20 cellular contexts compared by ENCODE assay signal in genomic region chr21:31526040-31526439, GRCh38.
DNase-seq lines count a peak whose midpoint lies in the region; ATAC-seq and TF ChIP-seq lines count a peak whose summit lies in the region.
"Had no signal": no experiment of that assay in that cellular context is flagged by ENCODE, and none has a peak within 500 bp of the region (broad histone marks: within the 10 kb centered on the region; RNA-seq: fewer than 3 reads in every experiment).

No MANE protein-coding gene starts in this region.

- H3K18ac ChIP-seq in H9 (ENCODE audit: insufficient read length, low read depth, low read length), result no peak overlapping the region

- H3K9me3 ChIP-seq in H9 (ENCODE audit: control insufficient read depth, low read depth, low read length), result no peaks in the 10 kb centered on the region
- H3K9me3 ChIP-seq: heart right ventricle, ovary, SK-N-SH, uterus had no signal

- H3K79me2 ChIP-seq in H9 (ENCODE audit: insufficient read depth, low read length), result no peaks in the 10 kb centered on the region

- no peak overlapping the region for H2AK5ac ChIP-seq in H9 (ENCODE audit: insufficient read length, low read length)

- no peaks in the 10 kb centered on the region for H3K23me2 ChIP-seq in H9 (ENCODE audit: insufficient read length, low read depth, low read length, poor library complexity, severe bottlenecking)

- no CpG with 5 or more reads among the region's 4 CpGs for WGBS in H9 (ENCODE audit: extremely low coverage, insufficient read length, low lambda C conversion rate)

- H3K14ac ChIP-seq in H9 (ENCODE audit: insufficient read depth, low read length), result no peak overlapping the region

- H3K79me1 ChIP-seq in H9 (ENCODE audit: insufficient read depth, low read depth, low read length, poor library complexity, severe bottlenecking), result no peaks in the 10 kb centered on the region

- H3K27me3 ChIP-seq in H9 (ENCODE audit: insufficient read depth, low read length), result no peaks in the 10 kb centered on the region
- H3K27me3 ChIP-seq: heart right ventricle, ovary, uterus had no signal

- H3K56ac ChIP-seq in H9 (ENCODE audit: insufficient read length, low read depth, low read length), result no peak overlapping the region

- H2BK120ac ChIP-seq in H9 (ENCODE audit: low read depth, low read length, poor library complexity, severe bottlenecking), result no peak overlapping the region

- H2BK12ac ChIP-seq in H9 (ENCODE audit: insufficient read length, low read depth, low read length), result no peak overlapping the region

- H2BK5ac ChIP-seq in H9 (ENCODE audit: insufficient read length, low read length), result no peak overlapping the region

- no peak overlapping the region for H3K9ac ChIP-seq in H9 (ENCODE audit: extremely low read depth, insufficient read length, low read length)
- H3K9ac ChIP-seq: SK-N-SH had no signal

- H3T11ph ChIP-seq in H9 (ENCODE audit: low read length), result no peak overlapping the region

- no peak overlapping the region for H4K8ac ChIP-seq in H9 (replicated peaks; ENCODE audit: insufficient read length, low read depth, low read length)

- in situ Hi-C loops in ACHN (cut with HindIII; ENCODE audit: low pct_ligation_motif_present, low pct_unique_long_range_greater_than_20kb, low sequenced_read_pairs), result no loop called here

- no peaks in the 10 kb centered on the region for H3K27me3 Mint-ChIP-seq in H9 (ENCODE audit: low read depth)
- no peaks in the 10 kb centered on the region for H3K27me3 Mint-ChIP-seq in activated naive CD8-positive, alpha-beta T cell treated with anti-CD3 and anti-CD28 coated beads, Interleukin-2, amount 50 U/mL, for 24 hours
- H3K27me3 Mint-ChIP-seq: CD4-positive, alpha-beta memory T cell had no signal

- H3K23ac ChIP-seq in H9 (ENCODE audit: insufficient read length, low read depth, low read length), result no peak overlapping the region

- DNase-seq in 8988T (peak; percentile 41), H9 (peak; percentile 49), T1000 (lab: John Stamatoyannopoulos, UW) (peak; percentile 76), foreskin melanocyte (peak; percentile 50), OCI-M1 (lab: John Stamatoyannopoulos, UW) (no peak), ACHN (no peak), NCI-H510A (lab: John Stamatoyannopoulos, UW) (no peak)
- no peak for DNase-seq in activated naive CD8-positive, alpha-beta T cell treated with anti-CD3 and anti-CD28 coated beads, Interleukin-2, amount 50 U/mL, for 24 hours
- DNase-seq: activated CD4-positive, alpha-beta T cell treated with anti-CD3 and anti-CD28 coated beads, Interleukin-2, amount 10 ng/mL, durations not matched to agents 24 days and 14 days; activated naive CD4-positive, alpha-beta T cell treated with anti-CD3 and anti-CD28 coated beads for 36 hours; CD4-positive, alpha-beta memory T cell; DMS79; heart right ventricle; kidney glomerular epithelial cell; MV-4-11; NCI-H2081 treated with DMSO at 0.1 percent for 48 hours; ovary; SK-N-SH; stimulated activated CD4-positive, alpha-beta T cell treated with anti-CD3 and anti-CD28 coated beads, Interleukin-4, amount 100 ng/mL, for 1 hour; uterus had no signal

- H3K4me1 ChIP-seq in H9 (ENCODE audit: insufficient read depth, low read length), result peaks cover 7% of the 10 kb centered on the region; the same call in 1 of the 2 replicates
- H3K4me1 ChIP-seq: heart right ventricle, uterus had no signal

- TF ChIP-seq CTCF in H9 (conservative IDR thresholded peaks at IDR 0.05), result no peak

- no peak overlapping the region; the same call in 1 of the 2 replicates for H2BK15ac ChIP-seq in H9 (ENCODE audit: low read depth, low read length)

- H2BK20ac ChIP-seq in H9 (ENCODE audit: low read depth, low read length, poor library complexity, severe bottlenecking), result no peak overlapping the region

- H4K20me1 ChIP-seq in H9 (ENCODE audit: control insufficient read depth, insufficient read depth, insufficient read length), result no peaks in the 10 kb centered on the region

- no peak overlapping the region for H3K4me2 ChIP-seq in H9 (ENCODE audit: insufficient read depth, insufficient read length, low read length)
- H3K4me2 ChIP-seq: SK-N-SH had no signal

- H4K91ac ChIP-seq in H9 (ENCODE audit: insufficient read length, low read depth, low read length), result no peak overlapping the region

- peaks cover 49 to 52% of the 10 kb centered on the region in 2 experiments for H3K4me1 Mint-ChIP-seq in H9
- H3K4me1 Mint-ChIP-seq in activated naive CD8-positive, alpha-beta T cell treated with anti-CD3 and anti-CD28 coated beads, Interleukin-2, amount 50 U/mL, for 24 hours, result peaks cover 8% of the 10 kb centered on the region

- H3K27ac ChIP-seq in H9 (ENCODE audit: insufficient read length, low read depth, low read length), result no peak overlapping the region
- H3K27ac ChIP-seq: heart right ventricle, ovary, uterus had no signal

- 0 out of 7 replicates have a peak, but pooled peaks cover 0 to 2% (median 0%) of the 10 kb centered on the region in 3 experiments for H3K36me3 Mint-ChIP-seq in H9 (ENCODE audit: insufficient read depth in 1 of 3, low read depth in 3 of 3)
- no peaks in the 10 kb centered on the region for H3K36me3 Mint-ChIP-seq in activated naive CD8-positive, alpha-beta T cell treated with anti-CD3 and anti-CD28 coated beads, Interleukin-2, amount 50 U/mL, for 24 hours (ENCODE audit: low read depth)
- H3K36me3 Mint-ChIP-seq: CD4-positive, alpha-beta memory T cell had no signal

- no peak overlapping the region for H2AFZ ChIP-seq in H9 (ENCODE audit: low read length)

- no peaks in the 10 kb centered on the region; a peak in 1 of 5 replicates for H3K9me3 Mint-ChIP-seq in H9
- H3K9me3 Mint-ChIP-seq in activated naive CD8-positive, alpha-beta T cell treated with anti-CD3 and anti-CD28 coated beads, Interleukin-2, amount 50 U/mL, for 24 hours, result no peaks in the 10 kb centered on the region
- H3K9me3 Mint-ChIP-seq: activated CD4-positive, alpha-beta T cell treated with anti-CD3 and anti-CD28 coated beads, Interleukin-2, amount 10 ng/mL, durations not matched to agents 24 days and 14 days; activated naive CD4-positive, alpha-beta T cell treated with anti-CD3 and anti-CD28 coated beads for 36 hours; CD4-positive, alpha-beta memory T cell had no signal

- peak overlapping the region; percentile 11 to 45 (median 33); a peak in 5 of 7 replicates for H3K27ac Mint-ChIP-seq in H9
- no peak overlapping the region for H3K27ac Mint-ChIP-seq in activated naive CD8-positive, alpha-beta T cell treated with anti-CD3 and anti-CD28 coated beads, Interleukin-2, amount 50 U/mL, for 24 hours
- H3K27ac Mint-ChIP-seq: activated CD4-positive, alpha-beta T cell treated with anti-CD3 and anti-CD28 coated beads, Interleukin-2, amount 10 ng/mL, durations not matched to agents 24 days and 14 days; activated naive CD4-positive, alpha-beta T cell treated with anti-CD3 and anti-CD28 coated beads for 36 hours; CD4-positive, alpha-beta memory T cell had no signal

- H4K5ac ChIP-seq in H9 (ENCODE audit: insufficient read length, low read depth, low read length), result no peak overlapping the region

- H3K4me3 Mint-ChIP-seq in H9, result no peak overlapping the region
- no peak overlapping the region for H3K4me3 Mint-ChIP-seq in activated naive CD8-positive, alpha-beta T cell treated with anti-CD3 and anti-CD28 coated beads, Interleukin-2, amount 50 U/mL, for 24 hours
- H3K4me3 Mint-ChIP-seq: activated CD4-positive, alpha-beta T cell treated with anti-CD3 and anti-CD28 coated beads, Interleukin-2, amount 10 ng/mL, durations not matched to agents 24 days and 14 days; activated naive CD4-positive, alpha-beta T cell treated with anti-CD3 and anti-CD28 coated beads for 36 hours; CD4-positive, alpha-beta memory T cell had no signal

- no peak for ATAC-seq in activated naive CD8-positive, alpha-beta T cell treated with anti-CD3 and anti-CD28 coated beads, Interleukin-2, amount 50 U/mL, for 24 hours
- ATAC-seq: heart right ventricle had no signal

- H3K4ac ChIP-seq in H9 (ENCODE audit: low read depth, low read length), result no peak overlapping the region

Comparison
In these comparisons a context has a peak if more than half of its experiments do, and no peak if none do; other contexts are left out.
1. DNase-seq: peak in 8988T (single experiment), H9 (single experiment), T1000 (single experiment) and foreskin melanocyte (single experiment); none in activated naive CD8-positive, alpha-beta T cell treated with anti-CD3 and anti-CD28 coated beads, Interleukin-2, amount 50 U/mL, for 24 hours (single experiment), OCI-M1 (single experiment), ACHN (single experiment) and NCI-H510A (single experiment).